ENCODE assay signal across 9 cellular contexts in the genomic region with DNA sequence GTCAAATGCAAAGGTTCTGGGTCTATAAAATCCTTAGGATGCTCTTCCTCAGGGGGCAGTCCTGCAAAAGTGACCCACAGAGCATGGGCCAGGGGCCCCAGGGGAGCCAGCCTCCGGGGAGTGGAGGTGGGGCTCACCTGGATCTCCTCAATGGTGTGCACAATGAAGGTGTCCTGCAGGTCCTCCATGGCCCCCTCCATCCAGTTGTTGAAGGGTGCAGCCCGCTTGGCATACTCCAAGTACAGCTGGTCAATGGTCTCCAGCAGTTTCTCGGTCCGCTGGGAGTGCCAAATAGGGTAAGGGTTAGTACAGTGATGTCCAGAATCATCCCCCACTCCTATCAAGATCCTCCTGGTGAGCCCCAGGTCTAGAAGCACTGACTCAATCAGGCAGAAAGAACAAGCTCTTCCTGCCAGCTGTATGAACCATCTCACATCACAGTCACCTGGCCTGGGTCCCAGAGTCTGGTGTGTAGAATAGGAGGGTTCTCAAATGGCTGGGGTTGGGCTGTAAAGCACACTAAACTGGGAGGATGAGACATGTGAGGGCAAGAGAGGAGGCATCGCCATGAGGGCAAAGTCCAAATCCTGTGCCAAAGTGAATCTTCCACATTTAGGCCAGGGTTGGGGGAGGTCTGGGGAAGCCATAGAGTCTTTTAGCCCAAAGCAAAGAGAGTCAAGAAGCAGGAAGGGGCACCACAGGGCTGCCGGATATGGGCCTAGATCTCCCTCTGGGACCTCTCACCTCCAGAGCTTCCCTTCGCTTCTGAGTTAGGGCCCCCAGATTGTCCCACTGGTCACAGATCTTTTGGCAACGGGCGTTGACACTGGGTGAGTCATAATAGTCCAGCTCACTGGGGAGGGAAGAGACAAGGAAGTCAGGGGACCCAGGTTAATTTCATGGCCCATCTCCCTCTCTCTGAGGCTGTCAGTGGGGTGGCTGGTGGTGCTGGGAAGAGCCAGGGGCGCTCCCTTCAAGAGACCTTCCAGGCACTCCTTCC.
DNase-seq lines count a peak whose midpoint lies in the region; ATAC-seq and TF ChIP-seq lines count a peak whose summit lies in the region.
"Had no signal": no experiment of that assay in that cellular context is flagged by ENCODE, and none has a peak within 500 bp of the region (broad histone marks: within the 10 kb centered on the region; RNA-seq: fewer than 3 reads in every experiment).

No MANE protein-coding gene starts in this region.

- H3K36me3 Mint-ChIP-seq in naive thymus-derived CD8-positive, alpha-beta T cell = peaks cover 0 to 98% (median 25%) of the 10 kb centered on the region in 3 donors

- H3K9ac ChIP-seq in colonic mucosa (ENCODE audit: low read depth in 2 of 2, low read length in 2 of 2) = no peak overlapping the region

- no peaks in the 10 kb centered on the region for H3K9me3 Mint-ChIP-seq in naive thymus-derived CD8-positive, alpha-beta T cell

- DNase-seq in COR-L47 (lab: John Stamatoyannopoulos, UW) (peak; percentile 53), NCI-H2029 treated with DMSO at 0.1 percent for 48 hours (lab: John Stamatoyannopoulos, UW) (peak; percentile 35), dermis blood vessel endothelial cell (peak; percentile 69), putamen (ENCODE audit: low spot score) (no peak), colonic mucosa (no peak)
- DNase-seq in naive thymus-derived CD8-positive, alpha-beta T cell = no peak
- DNase-seq: mesendoderm had no signal

- no peaks in the 10 kb centered on the region for H3K27me3 Mint-ChIP-seq in naive thymus-derived CD8-positive, alpha-beta T cell

- ATAC-seq in naive thymus-derived CD8-positive, alpha-beta T cell = peak in 1 of 2 donors; percentile 17
- ATAC-seq in HG02938 (IDR thresholded peaks at IDR 0.05; ENCODE audit: unreplicated experiment) (no peak), HG02884 (IDR thresholded peaks at IDR 0.05; ENCODE audit: unreplicated experiment) (no peak)

- no peaks in the 10 kb centered on the region for H3K4me1 ChIP-seq in colonic mucosa

- no peak for TF ChIP-seq CTCF in colonic mucosa (IDR thresholded peaks at IDR 0.05)

- no peak overlapping the region for H3K4me3 ChIP-seq in colonic mucosa

- POLR2A ChIA-PET in naive thymus-derived CD8-positive, alpha-beta T cell (lab: Charles Lee) = interaction anchor here (0.5 kb wide), 1 partner anchor 354 kb away, joined by 5 read pairs; no protein-coding TSS in a partner anchor

- peaks cover 0 to 9% (median 4%) of the 10 kb centered on the region in 4 donors for H3K4me1 Mint-ChIP-seq in naive thymus-derived CD8-positive, alpha-beta T cell

- H3K27ac ChIP-seq in colonic mucosa = no peak overlapping the region

- no peaks in the 10 kb centered on the region for H3K27me3 ChIP-seq in colonic mucosa

- intact Hi-C loops in colonic mucosa (cut with DNase I) = no loop called here

- peak overlapping the region in 1 of 10 donors; percentile 1 for H3K4me3 Mint-ChIP-seq in naive thymus-derived CD8-positive, alpha-beta T cell

- H3K27ac Mint-ChIP-seq in naive thymus-derived CD8-positive, alpha-beta T cell = peak overlapping the region in 6 of 10 donors; percentile 26 to 81 (median 68)

- H3K36me3 ChIP-seq in colonic mucosa = peaks cover 22% of the 10 kb centered on the region

- no peaks in the 10 kb centered on the region for H3K9me3 ChIP-seq in colonic mucosa

Comparison
In these comparisons a context has a peak if more than half of its experiments do, and no peak if none do; other contexts are left out.
1. DNase-seq: peak in COR-L47 (single experiment), NCI-H2029 treated with DMSO at 0.1 percent for 48 hours (single experiment) and dermis blood vessel endothelial cell (single experiment); none in naive thymus-derived CD8-positive, alpha-beta T cell (0 of 10), putamen (single experiment) and colonic mucosa (single experiment).